10 cellular contexts compared by ENCODE assay signal in genomic region chr17:79026345-79027273, GRCh38. TPM values are rescaled to one million over a fixed set of nuclear protein-coding genes. Genes with fewer than 3 reads are reported as not detected.
DNase-seq lines count a peak whose midpoint lies in the region; ATAC-seq and TF ChIP-seq lines count a peak whose summit lies in the region.
"Had no signal": no experiment of that assay in that cellular context is flagged by ENCODE, and none has a peak within 500 bp of the region (broad histone marks: within the 10 kb centered on the region; RNA-seq: fewer than 3 reads in every experiment).

No MANE protein-coding gene starts in this region.

- H2BK120ac ChIP-seq in trophoblast cell (ENCODE audit: insufficient read depth, low read length, poor library complexity) = no peak overlapping the region

- no peak overlapping the region for H3K4ac ChIP-seq in trophoblast cell (ENCODE audit: low read depth, low read length)

- POLR2A ChIA-PET in PC-3 (lab: Charles Lee; ENCODE audit: unreplicated experiment) = interaction anchor here (0.6 to 1.4 kb wide), 5 partner anchors 10 to 919 kb away, joined by 3 to 25 read pairs (median 7); no protein-coding TSS in a partner anchor

- H2AK5ac ChIP-seq in trophoblast cell (ENCODE audit: low read length) = no peak overlapping the region

- no peaks in the 10 kb centered on the region for H4K20me1 ChIP-seq in PC-3 (ENCODE audit: low read length)
- H4K20me1 ChIP-seq in fibroblast of lung (ENCODE audit: control insufficient read depth, extremely low read depth, insufficient read depth, low read length) = no peaks in the 10 kb centered on the region

- H3K27me3 ChIP-seq in PC-3 (ENCODE audit: low read length) (no peaks in the 10 kb centered on the region), fibroblast of lung (ENCODE audit: control insufficient read depth, insufficient read depth, low read length) (no peaks in the 10 kb centered on the region), trophoblast cell (ENCODE audit: insufficient read depth, low read length) (peaks cover 13% of the 10 kb centered on the region)

- H3K9me2 ChIP-seq in PC-3 (replicated peaks; ENCODE audit: low read length) = no peaks in the 10 kb centered on the region

- peak overlapping the region; percentile 81 for H3K4me2 ChIP-seq in PC-3 (ENCODE audit: low read length)
- peak overlapping the region; percentile 82 for H3K4me2 ChIP-seq in fibroblast of lung (ENCODE audit: extremely low read depth, insufficient read depth, low read length)
- no peak overlapping the region for H3K4me2 ChIP-seq in trophoblast cell (ENCODE audit: low read length)

- H2AFZ ChIP-seq in PC-3 (ENCODE audit: low read length) (peak overlapping the region; percentile 58), fibroblast of lung (ENCODE audit: low read length) (peak overlapping the region; percentile 25), trophoblast cell (ENCODE audit: insufficient read depth, low read length, poor library complexity) (no peak overlapping the region)

- H3F3A ChIP-seq in PC-3 (ENCODE audit: low read length, unreplicated experiment) = no peaks in the 10 kb centered on the region

- H3K27me3 Mint-ChIP-seq in Calu3 (ENCODE audit: unreplicated experiment) = peaks cover 14% of the 10 kb centered on the region
- H3K27me3 Mint-ChIP-seq in activated CD8-positive, alpha-beta memory T cell treated with anti-CD3 and anti-CD28 coated beads, Interleukin-2, amount 10 ng/mL, durations not matched to agents 7 days and 5 days = peaks cover 43% of the 10 kb centered on the region

- peak overlapping the region; percentile 42 for H3K4me3 Mint-ChIP-seq in Calu3 (ENCODE audit: low read depth, unreplicated experiment)
- H3K4me3 Mint-ChIP-seq in activated CD8-positive, alpha-beta memory T cell treated with anti-CD3 and anti-CD28 coated beads, Interleukin-2, amount 10 ng/mL, durations not matched to agents 7 days and 5 days = no peak overlapping the region

- H3K36me3 ChIP-seq in PC-3 (ENCODE audit: low read depth, low read length) (no peaks in the 10 kb centered on the region), fibroblast of lung (ENCODE audit: control insufficient read depth, insufficient read depth, low read length) (no peaks in the 10 kb centered on the region), trophoblast cell (ENCODE audit: control insufficient read depth in 1 of 2, insufficient read depth in 2 of 2, low read length in 2 of 2) (no peaks in the 10 kb centered on the region)

- no peak overlapping the region for H2BK12ac ChIP-seq in trophoblast cell (ENCODE audit: low read length)

- H3K9me3 ChIP-seq in PC-3 (ENCODE audit: low read length) (no peaks in the 10 kb centered on the region), fibroblast of lung (ENCODE audit: control insufficient read depth, insufficient read depth, low read depth, low read length) (no peaks in the 10 kb centered on the region), trophoblast cell (ENCODE audit: insufficient read depth, low read depth, low read length) (no peaks in the 10 kb centered on the region)

- BruUV-seq in Calu3 (replicated peaks; lab: Mats Ljungman, UMichigan) = no TSS peak
- BruUV-seq in PC-3 (replicated peaks; lab: Mats Ljungman, UMichigan) = TSS peak; percentile 37

- H2BK5ac ChIP-seq in trophoblast cell (ENCODE audit: low read depth, low read length, poor library complexity) = no peak overlapping the region

- peak overlapping the region; percentile 12 for H4K91ac ChIP-seq in trophoblast cell (ENCODE audit: low read depth, low read length)

- H3K36me3 Mint-ChIP-seq in Calu3 (ENCODE audit: insufficient read depth, unreplicated experiment) = peaks cover 25% of the 10 kb centered on the region
- no peaks in the 10 kb centered on the region for H3K36me3 Mint-ChIP-seq in activated CD8-positive, alpha-beta memory T cell treated with anti-CD3 and anti-CD28 coated beads, Interleukin-2, amount 10 ng/mL, durations not matched to agents 7 days and 5 days
- H3K36me3 Mint-ChIP-seq: naive B cell had no signal

- no peak overlapping the region for H3K14ac ChIP-seq in trophoblast cell (ENCODE audit: low read length)

- ATAC-seq in PC-3 = peak; percentile 61
- no peak for ATAC-seq in GM18858 (IDR thresholded peaks at IDR 0.05; ENCODE audit: unreplicated experiment)
- ATAC-seq in activated CD8-positive, alpha-beta memory T cell treated with anti-CD3 and anti-CD28 coated beads, Interleukin-2, amount 10 ng/mL, durations not matched to agents 7 days and 5 days = no peak

- H3K4me1 Mint-ChIP-seq in Calu3 (ENCODE audit: low read depth, unreplicated experiment) = peaks cover 18% of the 10 kb centered on the region
- H3K4me1 Mint-ChIP-seq in activated CD8-positive, alpha-beta memory T cell treated with anti-CD3 and anti-CD28 coated beads, Interleukin-2, amount 10 ng/mL, durations not matched to agents 7 days and 5 days = peaks cover 6% of the 10 kb centered on the region

- no peaks in the 10 kb centered on the region for H3K9me3 Mint-ChIP-seq in Calu3 (ENCODE audit: low read depth, unreplicated experiment)
- H3K9me3 Mint-ChIP-seq in activated CD8-positive, alpha-beta memory T cell treated with anti-CD3 and anti-CD28 coated beads, Interleukin-2, amount 10 ng/mL, durations not matched to agents 7 days and 5 days (ENCODE audit: low read depth) = no peaks in the 10 kb centered on the region
- H3K9me3 Mint-ChIP-seq: naive B cell had no signal

- peak overlapping the region; percentile 85 for H3K27ac ChIP-seq in PC-3 (ENCODE audit: low read length)
- peak overlapping the region; percentile 67 for H3K27ac ChIP-seq in fibroblast of lung (ENCODE audit: insufficient read depth, low read length)
- H3K27ac ChIP-seq in trophoblast cell (ENCODE audit: low read depth, low read length) = no peak overlapping the region

- peaks cover 13% of the 10 kb centered on the region for H3K79me1 ChIP-seq in trophoblast cell (ENCODE audit: low read length)

- H4K12ac ChIP-seq in trophoblast cell (ENCODE audit: low read depth, low read length) = no peak overlapping the region

- TF ChIP-seq CTCF in Calu3 (IDR thresholded peaks at IDR 0.05; ENCODE audit: unreplicated experiment) = no peak
- TF ChIP-seq CTCF in PC-3 (conservative IDR thresholded peaks at IDR 0.05; ENCODE audit: low read depth, low read length) = peak; percentile 34; the same call in 1 of the 2 replicates
- TF ChIP-seq CTCF in fibroblast of lung (conservative IDR thresholded peaks at IDR 0.05 in 1 of 2, IDR thresholded peaks at IDR 0.05 in 1 of 2; ENCODE audit: low read depth in 1 of 2, low read length in 2 of 2) = no peak

- CTCF ChIA-PET in Calu3 (lab: Charles Lee) = interaction anchor here (0.6 to 2.2 kb wide), 9 partner anchors 10 to 362 kb away, joined by 3 to 19 read pairs (median 4); no protein-coding TSS in a partner anchor
- CTCF ChIA-PET in PC-3 (lab: Charles Lee) = interaction anchor here (0.5 to 2.5 kb wide), 6 partner anchors 10 to 19 kb away, joined by 4 to 32 read pairs (median 12); no protein-coding TSS in a partner anchor
- CTCF ChIA-PET in activated CD8-positive, alpha-beta memory T cell treated with anti-CD3 and anti-CD28 coated beads, Interleukin-2, amount 10 ng/mL, durations not matched to agents 7 days and 5 days (lab: Charles Lee) = interaction anchor here (0.5 to 1.5 kb wide), 4 partner anchors 15 to 365 kb away, joined by 3 to 4 read pairs (median 3); no protein-coding TSS in a partner anchor

- WGBS in trophoblast cell (ENCODE audit: extremely low coverage, insufficient coverage, insufficient read length) = no CpG with 5 or more reads among the region's 16 CpGs

- peak; percentile 47 for DNase-seq in Calu3
- DNase-seq in PC-3 = peak; percentile 95
- peak; percentile 54 to 74 for DNase-seq in fibroblast of lung (ENCODE audit: low read depth in 2 of 2)
- peak in 1 of 2 donors; percentile 68 for DNase-seq in trophoblast cell
- no peak for DNase-seq in germinal center (ENCODE audit: low spot score)
- no peak for DNase-seq in middle frontal gyrus (ENCODE audit: extremely low spot score, low spot score)
- DNase-seq in activated CD8-positive, alpha-beta memory T cell treated with anti-CD3 and anti-CD28 coated beads, Interleukin-2, amount 10 ng/mL, durations not matched to agents 7 days and 5 days = no peak
- DNase-seq: activated T-cell treated with anti-CD3 and anti-CD28 coated beads, Interleukin-2, amount 50 U/mL, for 1 hour; naive B cell had no signal

- no peaks in the 10 kb centered on the region for H3K79me2 ChIP-seq in PC-3 (ENCODE audit: low read length)
- H3K79me2 ChIP-seq in fibroblast of lung (ENCODE audit: control insufficient read depth, insufficient read depth, low read length) = no peaks in the 10 kb centered on the region
- H3K79me2 ChIP-seq in trophoblast cell (ENCODE audit: control insufficient read depth, insufficient read depth, low read length, poor library complexity) = peaks cover 2% of the 10 kb centered on the region

- H3K9ac ChIP-seq in PC-3 (ENCODE audit: low read length) = peak overlapping the region; percentile 56
- H3K9ac ChIP-seq in fibroblast of lung (ENCODE audit: insufficient read depth, low read length) = peak overlapping the region; percentile 18
- H3K9ac ChIP-seq in trophoblast cell (ENCODE audit: low read length) = no peak overlapping the region

- H3K4me3 ChIP-seq in PC-3 (ENCODE audit: low read length) (peak overlapping the region; percentile 56), fibroblast of lung (replicated peaks in 1 of 4; ENCODE audit: control extremely low read depth in 1 of 4, insufficient read depth in 1 of 4, low read depth in 3 of 4, low read length in 4 of 4) (no peak overlapping the region), trophoblast cell (ENCODE audit: low read depth, low read length) (no peak overlapping the region)

- intact Hi-C loops in Calu3 (cut with micrococcal nuclease; ENCODE audit: unreplicated experiment) = no loop called here
- intact Hi-C loops in PC-3 (cut with micrococcal nuclease) = loop anchor here (1.0 kb wide), 1 partner anchor 10 kb away; no protein-coding TSS in a partner anchor

- H3K4me1 ChIP-seq in PC-3 (ENCODE audit: insufficient read depth, low read length) = peaks cover 45% of the 10 kb centered on the region
- peaks cover 30% of the 10 kb centered on the region for H3K4me1 ChIP-seq in fibroblast of lung (ENCODE audit: control insufficient read depth, extremely low read depth, insufficient read depth, low read length)
- peaks cover 18 to 29% of the 10 kb centered on the region in 2 experiments for H3K4me1 ChIP-seq in trophoblast cell (ENCODE audit: control insufficient read depth in 1 of 2, insufficient read depth in 2 of 2, low read length in 2 of 2)

- no peak overlapping the region for H4K8ac ChIP-seq in trophoblast cell (ENCODE audit: low read depth, low read length)

- peak overlapping the region; percentile 53 for H3K27ac Mint-ChIP-seq in Calu3 (ENCODE audit: unreplicated experiment)
- no peak overlapping the region for H3K27ac Mint-ChIP-seq in activated CD8-positive, alpha-beta memory T cell treated with anti-CD3 and anti-CD28 coated beads, Interleukin-2, amount 10 ng/mL, durations not matched to agents 7 days and 5 days
- H3K27ac Mint-ChIP-seq: naive B cell had no signal

- no peak overlapping the region for H3K23ac ChIP-seq in trophoblast cell (ENCODE audit: low read length)

- no peak overlapping the region for H3K18ac ChIP-seq in trophoblast cell (ENCODE audit: low read length)

RNA-seq across cellular contexts. Expression of gene C1QTNF1, which starts 2.6 kb away (rescaled TPM):
- 3.1 and 3.3 TPM in 2 replicates for total RNA-seq in Calu3 (2022)
- total RNA-seq in PC-3 (2014; rRNA removed) = 18.6 and 21.0 TPM in 2 replicates
- 32.4 and 45.2 TPM in 2 replicates for total RNA-seq in fibroblast of lung
- polyA plus RNA-seq in fibroblast of lung = 15.0 and 15.7 TPM in 2 replicates
- polyA plus RNA-seq in fibroblast of lung (2012) = 25.1 and 27.7 TPM in 2 replicates
- polyA minus RNA-seq in fibroblast of lung (ENCODE audit: low replicate concordance) = 24.6 and 29.0 TPM in 2 replicates
- 11.5 and 12.7 TPM in 2 replicates for polyA plus RNA-seq in trophoblast cell (2013)
- total RNA-seq in activated CD8-positive, alpha-beta memory T cell treated with anti-CD3 and anti-CD28 coated beads, Interleukin-2, amount 10 ng/mL, durations not matched to agents 7 days and 5 days = not detected

RNA-seq across cellular contexts. Expression of gene CANT1, which starts 17.0 kb away (rescaled TPM):
- total RNA-seq in Calu3 (2022) (95.7 and 115 TPM in 2 replicates), PC-3 (2014; rRNA removed) (191 and 220 TPM in 2 replicates), fibroblast of lung (36.2 and 46.6 TPM in 2 replicates)
- 39.9 and 61.7 TPM in 2 replicates for polyA plus RNA-seq in fibroblast of lung
- 39.8 and 57.6 TPM in 2 replicates for polyA plus RNA-seq in fibroblast of lung (2012)
- polyA minus RNA-seq in fibroblast of lung (ENCODE audit: low replicate concordance) = 50.1 and 68.5 TPM in 2 replicates
- 60.8 and 62.9 TPM in 2 replicates for polyA plus RNA-seq in trophoblast cell (2013)
- 10 to 100 TPM; 67.2 to 78.3 TPM for total RNA-seq in activated CD8-positive, alpha-beta memory T cell treated with anti-CD3 and anti-CD28 coated beads, Interleukin-2, amount 10 ng/mL, durations not matched to agents 7 days and 5 days

RNA-seq across cellular contexts. Expression of gene LGALS3BP, which starts 46.9 kb away (rescaled TPM):
- total RNA-seq in Calu3 (2022) (747 and 1,100 TPM in 2 replicates), PC-3 (2014; rRNA removed) (72.4 and 121 TPM in 2 replicates), fibroblast of lung (320 and 387 TPM in 2 replicates)
- polyA plus RNA-seq in fibroblast of lung = 93.2 and 128 TPM in 2 replicates
- 160 and 278 TPM in 2 replicates for polyA plus RNA-seq in fibroblast of lung (2012)
- polyA minus RNA-seq in fibroblast of lung (ENCODE audit: low replicate concordance) = 166 and 363 TPM in 2 replicates
- polyA plus RNA-seq in trophoblast cell (2013) = 9.1 and 9.3 TPM in 2 replicates
- total RNA-seq in activated CD8-positive, alpha-beta memory T cell treated with anti-CD3 and anti-CD28 coated beads, Interleukin-2, amount 10 ng/mL, durations not matched to agents 7 days and 5 days = 100 to 1,000 TPM in 1 of 2 experiments, 10 to 100 TPM in 1; 75.7 to 162 TPM

RNA-seq across cellular contexts. Expression of gene ENGASE, which starts 48.0 kb away (rescaled TPM):
- total RNA-seq in Calu3 (2022) (57.1 and 58.0 TPM in 2 replicates), PC-3 (2014; rRNA removed) (34.5 and 58.1 TPM in 2 replicates), fibroblast of lung (14.9 and 15.9 TPM in 2 replicates)
- polyA plus RNA-seq in fibroblast of lung = 3.6 and 3.9 TPM in 2 replicates
- polyA plus RNA-seq in fibroblast of lung (2012) = 5.8 and 6.7 TPM in 2 replicates
- polyA minus RNA-seq in fibroblast of lung (ENCODE audit: low replicate concordance) = 4.4 and 23.5 TPM in 2 replicates
- 18.7 and 18.8 TPM in 2 replicates for polyA plus RNA-seq in trophoblast cell (2013)
- total RNA-seq in activated CD8-positive, alpha-beta memory T cell treated with anti-CD3 and anti-CD28 coated beads, Interleukin-2, amount 10 ng/mL, durations not matched to agents 7 days and 5 days = 10 to 100 TPM; 42.9 to 45.7 TPM

Comparison
In these comparisons a context has a peak if more than half of its experiments do, and no peak if none do; other contexts are left out.
1. DNase-seq: peak in Calu3 (single experiment), PC-3 (single experiment) and fibroblast of lung (2 of 2); none in germinal center (single experiment), middle frontal gyrus (single experiment) and activated CD8-positive, alpha-beta memory T cell treated with anti-CD3 and anti-CD28 coated beads, Interleukin-2, amount 10 ng/mL, durations not matched to agents 7 days and 5 days (single experiment).